ENCODE assay signal across 8 cellular contexts in genomic region chr18:50559750-50560680, GRCh38. TPM values are rescaled to one million over a fixed set of nuclear protein-coding genes. Genes with fewer than 3 reads are reported as not detected.
A peak's percentile ranks its signal among the peaks of the same experiment; 100 is the strongest.
DNase-seq lines count a peak whose midpoint lies in the region; ATAC-seq and TF ChIP-seq lines count a peak whose summit lies in the region.

TSS of gene MAPK4 (plus strand) at chr18:50560087. CDS start at chr18:50663959, 103,872 bp downstream.

- TF ChIP-seq CTCF in lower lobe of right lung (IDR thresholded peaks at IDR 0.05) = no peak

- peaks cover 40% of the 10 kb centered on the region for H3K27me3 ChIP-seq in lower lobe of right lung (ENCODE audit: low read depth)

- no peaks in the 10 kb centered on the region for H3K36me3 ChIP-seq in lower lobe of right lung

- peak within 1 kb of the TSS; percentile 53 to 57 for H3K4me3 Mint-ChIP-seq in effector memory CD8-positive, alpha-beta T cell

- peaks cover 3% of the 10 kb centered on the region for H3K36me3 Mint-ChIP-seq in effector memory CD8-positive, alpha-beta T cell (ENCODE audit: insufficient read depth)

- peaks cover 12% of the 10 kb centered on the region for H3K4me1 ChIP-seq in lower lobe of right lung

- intact Hi-C loops in lower lobe of right lung (cut with DNase I) = no loop called here

- ATAC-seq in HG02678 (IDR thresholded peaks at IDR 0.05; ENCODE audit: unreplicated experiment) = peak; percentile 64
- ATAC-seq in effector memory CD8-positive, alpha-beta T cell (replicated peaks) = peak; percentile 22
- peak; percentile 89 to 93 for ATAC-seq in lower lobe of right lung

- no peak within 1 kb of the TSS for H3K27ac Mint-ChIP-seq in effector memory CD8-positive, alpha-beta T cell

- DNase-seq in NCI-H2196 (lab: John Stamatoyannopoulos, UW; ENCODE audit: unreplicated experiment) (peak; percentile 53), NCI-H2196 treated with DMSO at 0.1 percent for 48 hours (lab: John Stamatoyannopoulos, UW; ENCODE audit: unreplicated experiment) (no peak), SK-N-DZ (ENCODE audit: low spot score) (peak; percentile 39), lower lobe of right lung (peak; percentile 58), HPDE6-E6E7 (ENCODE audit: extremely low spot score) (no peak)
- DNase-seq in effector memory CD8-positive, alpha-beta T cell = no peak

- peaks cover 63 to 85% of the 10 kb centered on the region in 2 donors for H3K27me3 Mint-ChIP-seq in effector memory CD8-positive, alpha-beta T cell

- no peaks in the 10 kb centered on the region for H3K4me1 Mint-ChIP-seq in effector memory CD8-positive, alpha-beta T cell (ENCODE audit: low read depth in 2 of 2)

- no peak within 1 kb of the TSS for H3K27ac ChIP-seq in lower lobe of right lung
- H3K27ac ChIP-seq in temporal lobe (ENCODE audit: low read depth, low read length) = no peak within 1 kb of the TSS

- H3K9me3 Mint-ChIP-seq in effector memory CD8-positive, alpha-beta T cell = peaks cover 7% of the 10 kb centered on the region in 2 donors

- H3K9me3 ChIP-seq in lower lobe of right lung = no peaks in the 10 kb centered on the region

- peak within 1 kb of the TSS; percentile 62 for H3K4me3 ChIP-seq in lower lobe of right lung

RNA-seq across cellular contexts. Expression of gene MAPK4, which starts in this region (rescaled TPM):
- polyA plus RNA-seq in SK-N-DZ (2014; cell fraction: cytosol; rRNA removed) = 8.6 and 9.6 TPM in 2 replicates
- polyA plus RNA-seq in SK-N-DZ (2014; cell fraction: nucleus; rRNA removed) = 9.3 and 12.3 TPM in 2 replicates
- total RNA-seq in lower lobe of right lung (2.9 TPM), temporal lobe (14.0 TPM)

Comparison
In these comparisons a context has a peak if more than half of its experiments do, and no peak if none do; other contexts are left out.
1. DNase-seq: peak in NCI-H2196 (single experiment), SK-N-DZ (single experiment) and lower lobe of right lung (single experiment); none in NCI-H2196 treated with DMSO at 0.1 percent for 48 hours (single experiment), effector memory CD8-positive, alpha-beta T cell (0 of 3) and HPDE6-E6E7 (single experiment).
2. ATAC-seq: peak in every context shown above with its lines; median percentile 91 in lower lobe of right lung; 64 in HG02678; 22 in effector memory CD8-positive, alpha-beta T cell.